In the genomic region with DNA sequence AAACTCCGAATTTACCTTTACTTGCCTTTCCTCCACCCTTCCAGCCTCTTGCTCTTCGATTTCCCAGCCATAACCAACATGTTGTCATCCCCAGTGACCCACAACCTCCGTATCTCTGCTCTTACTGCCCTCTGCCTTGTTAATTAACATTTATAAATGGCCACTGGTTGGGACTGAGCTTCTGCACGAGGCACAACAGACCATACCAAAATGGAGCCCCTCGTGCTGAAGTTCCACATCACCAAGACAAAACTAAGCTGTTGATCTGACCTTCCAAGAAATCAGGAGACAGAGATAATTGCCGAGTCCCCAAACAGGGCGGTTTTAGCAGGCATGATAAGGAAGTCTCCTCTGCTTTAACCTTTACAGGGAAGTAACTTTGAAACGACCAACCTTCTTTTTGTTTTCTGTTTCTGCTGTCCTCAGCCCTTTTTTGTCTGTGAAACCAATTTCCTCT, we compare ENCODE assay signal across 1 cellular context.
TF ChIP-seq lines count a peak whose summit lies in the region.

No MANE protein-coding gene starts in this region.

TF ChIP-seq in H1, 55 proteins besides CTCF, POLR2A, EP300 and RAD21 (continued from another document):
- no peak for TF ChIP-seq TAF7 (optimal IDR thresholded peaks at IDR 0.05; ENCODE audit: borderline replicate concordance, low read depth, low read length)
- no peak for TF ChIP-seq SP4 (IDR thresholded peaks at IDR 0.05; ENCODE audit: low read length)
